19 cellular contexts compared by ENCODE assay signal in genomic region chr19:27676877-27677276, GRCh38.
A peak's percentile ranks its signal among the peaks of the same experiment; 100 is the strongest.
DNase-seq lines count a peak whose midpoint lies in the region; ATAC-seq and TF ChIP-seq lines count a peak whose summit lies in the region.
"Had no signal": no experiment of that assay in that cellular context is flagged by ENCODE, and none has a peak within 500 bp of the region (broad histone marks: within the 10 kb centered on the region; RNA-seq: fewer than 3 reads in every experiment).

No MANE protein-coding gene starts in this region.

- no peaks in the 10 kb centered on the region for H3K79me2 ChIP-seq in H9 (ENCODE audit: insufficient read depth, low read length)

- no peak overlapping the region for H3K14ac ChIP-seq in H9 (ENCODE audit: insufficient read depth, low read length)

- peaks cover 93% of the 10 kb centered on the region for H3K9me3 ChIP-seq in H9 (ENCODE audit: control insufficient read depth, low read depth, low read length)
- peaks cover 0 to 46% (median 0%) of the 10 kb centered on the region in 12 donors for H3K9me3 ChIP-seq in heart left ventricle
- no peaks in the 10 kb centered on the region for H3K9me3 ChIP-seq in right cardiac atrium (ENCODE audit: control insufficient read depth, low read length)
- H3K9me3 ChIP-seq in psoas muscle, result no peaks in the 10 kb centered on the region

- H4K5ac ChIP-seq in H9 (ENCODE audit: insufficient read length, low read depth, low read length), result no peak overlapping the region

- no peak overlapping the region; a peak in 1 of 5 replicates for H3K4me3 Mint-ChIP-seq in H9
- no peak overlapping the region for H3K4me3 Mint-ChIP-seq in activated T-cell treated with anti-CD3 and anti-CD28 coated beads, Interleukin-2, amount 50 U/mL, for 72 hours
- H3K4me3 Mint-ChIP-seq: CD4-positive, CD25-positive, alpha-beta regulatory T cell had no signal

- no CpG with 5 or more reads among the region's 6 CpGs for WGBS in H9 (ENCODE audit: extremely low coverage, insufficient read length, low lambda C conversion rate)
- 24 to 37% (median 31%) methylated on average over 5 to 6 of the region's 6 CpGs for WGBS in heart left ventricle, 4 donors
- WGBS in right cardiac atrium, result 38% methylated on average over 6 of the region's 6 CpGs
- 20 to 32% (median 22%) methylated on average over 6 of the region's 6 CpGs for WGBS in psoas muscle, 3 donors

- H3K27ac ChIP-seq in H9 (ENCODE audit: insufficient read length, low read depth, low read length) (no peak overlapping the region), heart left ventricle (peak overlapping the region in 10 of 12 donors; percentile 26 to 91 (median 59)), right cardiac atrium (ENCODE audit: low read length) (peak overlapping the region; percentile 91), psoas muscle (no peak overlapping the region)
- H3K27ac ChIP-seq: GM23248 had no signal

- H3K27ac Mint-ChIP-seq in H9, result no peak overlapping the region
- H3K27ac Mint-ChIP-seq in activated T-cell treated with anti-CD3 and anti-CD28 coated beads, Interleukin-2, amount 50 U/mL, for 72 hours, result no peak overlapping the region
- H3K27ac Mint-ChIP-seq: CD4-positive, CD25-positive, alpha-beta regulatory T cell had no signal

- no peaks in the 10 kb centered on the region for H3K4me1 Mint-ChIP-seq in H9
- H3K4me1 Mint-ChIP-seq in activated T-cell treated with anti-CD3 and anti-CD28 coated beads, Interleukin-2, amount 50 U/mL, for 72 hours (ENCODE audit: low read depth), result no peaks in the 10 kb centered on the region
- H3K4me1 Mint-ChIP-seq: CD4-positive, CD25-positive, alpha-beta regulatory T cell had no signal

- H2BK15ac ChIP-seq in H9 (ENCODE audit: low read depth, low read length), result no peak overlapping the region

- ATAC-seq in heart left ventricle (peak; percentile 87 to 90 (median 90)), right cardiac atrium (peak; percentile 63 to 71), psoas muscle (peak; percentile 57 to 79 (median 68))
- no peak for ATAC-seq in activated T-cell treated with anti-CD3 and anti-CD28 coated beads, Interleukin-2, amount 50 U/mL, for 72 hours (replicated peaks in 1 of 2)
- ATAC-seq: K562 had no signal

- no peak for TF ChIP-seq POLR2A in heart left ventricle (IDR thresholded peaks at IDR 0.05)

- no peak overlapping the region for H2BK120ac ChIP-seq in H9 (ENCODE audit: low read depth, low read length, poor library complexity, severe bottlenecking)

- no peaks in the 10 kb centered on the region for H3K23me2 ChIP-seq in H9 (ENCODE audit: insufficient read length, low read depth, low read length, poor library complexity, severe bottlenecking)

- H3T11ph ChIP-seq in H9 (ENCODE audit: low read length), result no peak overlapping the region

- H2BK5ac ChIP-seq in H9 (ENCODE audit: insufficient read length, low read length), result no peak overlapping the region

- no peak overlapping the region for H4K8ac ChIP-seq in H9 (replicated peaks; ENCODE audit: insufficient read length, low read depth, low read length)

- H3K23ac ChIP-seq in H9 (ENCODE audit: insufficient read length, low read depth, low read length), result no peak overlapping the region

- no peak overlapping the region for H4K91ac ChIP-seq in H9 (ENCODE audit: insufficient read length, low read depth, low read length)

- H2BK12ac ChIP-seq in H9 (ENCODE audit: insufficient read length, low read depth, low read length), result no peak overlapping the region

- H3K56ac ChIP-seq in H9 (ENCODE audit: insufficient read length, low read depth, low read length), result no peak overlapping the region

- peaks cover 4% of the 10 kb centered on the region for H3K27me3 Mint-ChIP-seq in H9 (ENCODE audit: low read depth)
- H3K27me3 Mint-ChIP-seq in activated T-cell treated with anti-CD3 and anti-CD28 coated beads, Interleukin-2, amount 50 U/mL, for 72 hours (ENCODE audit: low read depth), result no peaks in the 10 kb centered on the region
- H3K27me3 Mint-ChIP-seq: CD4-positive, CD25-positive, alpha-beta regulatory T cell had no signal

- TF ChIP-seq CTCF in H9 (conservative IDR thresholded peaks at IDR 0.05), result no peak
- TF ChIP-seq CTCF in heart left ventricle (IDR thresholded peaks at IDR 0.05), result no peak
- TF ChIP-seq CTCF in psoas muscle (IDR thresholded peaks at IDR 0.05), result no peak

- H2BK20ac ChIP-seq in H9 (ENCODE audit: low read depth, low read length, poor library complexity, severe bottlenecking), result no peak overlapping the region

- no peak overlapping the region for H2AFZ ChIP-seq in H9 (ENCODE audit: low read length)
- H2AFZ ChIP-seq: GM23248 had no signal

- H3K27me3 ChIP-seq in H9 (ENCODE audit: insufficient read depth, low read length) (no peaks in the 10 kb centered on the region), heart left ventricle (no peaks in the 10 kb centered on the region), right cardiac atrium (ENCODE audit: control insufficient read depth, insufficient read depth) (no peaks in the 10 kb centered on the region), psoas muscle (ENCODE audit: insufficient read depth in 3 of 3, low read length in 2 of 3) (no peaks in the 10 kb centered on the region)

- peaks cover 4 to 48% (median 29%) of the 10 kb centered on the region in 3 experiments; a peak in 6 of 7 replicates for H3K36me3 Mint-ChIP-seq in H9 (ENCODE audit: insufficient read depth in 1 of 3, low read depth in 3 of 3)
- H3K36me3 Mint-ChIP-seq in activated T-cell treated with anti-CD3 and anti-CD28 coated beads, Interleukin-2, amount 50 U/mL, for 72 hours (ENCODE audit: insufficient read depth in 2 of 2), result peaks cover 1 to 3% of the 10 kb centered on the region in 2 donors
- H3K36me3 Mint-ChIP-seq: CD4-positive, CD25-positive, alpha-beta regulatory T cell had no signal

- H3K36me3 ChIP-seq in heart left ventricle (no peaks in the 10 kb centered on the region), psoas muscle (ENCODE audit: insufficient read depth in 1 of 2, low read depth in 1 of 2) (no peaks in the 10 kb centered on the region)

- no peaks in the 10 kb centered on the region for H3K79me1 ChIP-seq in H9 (ENCODE audit: insufficient read depth, low read depth, low read length, poor library complexity, severe bottlenecking)

- H3K4ac ChIP-seq in H9 (ENCODE audit: low read depth, low read length), result no peak overlapping the region

- no peak overlapping the region for H3K9ac ChIP-seq in H9 (ENCODE audit: extremely low read depth, insufficient read length, low read length)
- H3K9ac ChIP-seq: GM23248 had no signal

- H4K20me1 ChIP-seq in H9 (ENCODE audit: control insufficient read depth, insufficient read depth, insufficient read length), result no peaks in the 10 kb centered on the region

- H3K4me3 ChIP-seq in heart left ventricle (peak overlapping the region in 1 of 12 donors; percentile 15), right cardiac atrium (ENCODE audit: low read length) (no peak overlapping the region), psoas muscle (no peak overlapping the region)
- H3K4me3 ChIP-seq: GM23248, K562 had no signal

- no peak overlapping the region for H2AK5ac ChIP-seq in H9 (ENCODE audit: insufficient read length, low read length)

- H3K4me2 ChIP-seq in H9 (ENCODE audit: insufficient read depth, insufficient read length, low read length), result no peak overlapping the region

- intact Hi-C loops in heart left ventricle (cut with DNase I) (loop anchor here in 4 of 10 donors (5.0 to 10.0 kb wide), 4 partner anchors 65 to 118 kb away; no protein-coding TSS in a partner anchor), right cardiac atrium (cut with DNase I) (no loop called here), psoas muscle (cut with DNase I) (loop anchor here in 1 of 2 donors (1.0 to 10.0 kb wide), 3 partner anchors 42 to 118 kb away; no protein-coding TSS in a partner anchor)

- peak; percentile 2 for DNase-seq in H9
- peak in 3 of 5 donors; percentile 43 to 49 (median 46) for DNase-seq in heart left ventricle
- no peak for DNase-seq in right cardiac atrium
- DNase-seq in psoas muscle, result no peak
- no peak for DNase-seq in HT-29 (ENCODE audit: low spot score)
- DNase-seq in NCI-H2081 treated with DMSO at 0.1 percent for 48 hours (lab: John Stamatoyannopoulos, UW), result no peak
- no peak for DNase-seq in foreskin melanocyte
- DNase-seq in activated T-cell treated with anti-CD3 and anti-CD28 coated beads, Interleukin-2, amount 50 U/mL, for 72 hours, result no peak
- DNase-seq: CD4-positive, CD25-positive, alpha-beta regulatory T cell; GM23248; H7; Kasumi-1; NCI-H1092 treated with DMSO at 0.1 percent for 48 hours; NCI-H1436; NCI-H187; NCI-H2171 treated with DMSO at 0.1 percent for 48 hours; NCI-H524; NCI-H774 had no signal

- no peaks in the 10 kb centered on the region for H3K4me1 ChIP-seq in H9 (ENCODE audit: insufficient read depth, low read length)
- peaks cover 0 to 50% (median 14%) of the 10 kb centered on the region in 12 donors for H3K4me1 ChIP-seq in heart left ventricle
- H3K4me1 ChIP-seq in right cardiac atrium (ENCODE audit: control insufficient read depth, insufficient read depth, low read length), result peaks cover 8% of the 10 kb centered on the region
- peaks cover 44% of the 10 kb centered on the region for H3K4me1 ChIP-seq in psoas muscle

- no peak overlapping the region for H3K18ac ChIP-seq in H9 (ENCODE audit: insufficient read length, low read depth, low read length)

- H3K9me3 Mint-ChIP-seq in H9, result peaks cover 90% of the 10 kb centered on the region in 2 experiments
- peaks cover 6 to 11% of the 10 kb centered on the region in 2 donors for H3K9me3 Mint-ChIP-seq in activated T-cell treated with anti-CD3 and anti-CD28 coated beads, Interleukin-2, amount 50 U/mL, for 72 hours

Comparison
In these comparisons a context has a peak if more than half of its experiments do, and no peak if none do; other contexts are left out.
1. DNase-seq: peak in H9 (single experiment) and heart left ventricle (3 of 5); none in right cardiac atrium (0 of 3), psoas muscle (0 of 2), HT-29 (single experiment), NCI-H2081 treated with DMSO at 0.1 percent for 48 hours (single experiment), foreskin melanocyte (single experiment) and activated T-cell treated with anti-CD3 and anti-CD28 coated beads, Interleukin-2, amount 50 U/mL, for 72 hours (0 of 2).
2. H3K27ac ChIP-seq: peak in heart left ventricle (10 of 12) and right cardiac atrium (single experiment); none in H9 (single experiment) and psoas muscle (single experiment).
3. ATAC-seq: peak in heart left ventricle (4 of 4), right cardiac atrium (2 of 2) and psoas muscle (4 of 4); none in activated T-cell treated with anti-CD3 and anti-CD28 coated beads, Interleukin-2, amount 50 U/mL, for 72 hours (0 of 2).